18 cellular contexts compared by ENCODE assay signal in genomic region chr5:14025566-14026276, GRCh38.
DNase-seq lines count a peak whose midpoint lies in the region; ATAC-seq, FAIRE-seq and TF ChIP-seq lines count a peak whose summit lies in the region.
"Had no signal": no experiment of that assay in that cellular context is flagged by ENCODE, and none has a peak within 500 bp of the region (broad histone marks: within the 10 kb centered on the region; RNA-seq: fewer than 3 reads in every experiment).

No MANE protein-coding gene starts in this region.

- H3K27ac Mint-ChIP-seq in T-helper 17 cell: no peak overlapping the region
- H3K27ac Mint-ChIP-seq: B cell; CD4-positive, alpha-beta T cell had no signal

- H3K4me1 Mint-ChIP-seq in T-helper 17 cell: no peaks in the 10 kb centered on the region
- H3K4me1 Mint-ChIP-seq: B cell had no signal

- H3K27ac ChIP-seq in VCaP: peak overlapping the region; percentile 53
- H3K27ac ChIP-seq in pancreas: peak overlapping the region in 2 of 4 donors; percentile 22 to 33
- H3K27ac ChIP-seq: SJCRH30 had no signal

- TF ChIP-seq CTCF in VCaP (conservative IDR thresholded peaks at IDR 0.05) (peak; percentile 55), pancreas (IDR thresholded peaks at IDR 0.05) (no peak)

- intact Hi-C loops in pancreas (cut with DNase I): no loop called here

- ATAC-seq in pancreas (peak; percentile 60 to 91 (median 78)), T-helper 17 cell (no peak)

- 39 to 50% methylated on average over 4 of the region's 4 CpGs for WGBS in pancreas, 2 donors

- H3K27me3 Mint-ChIP-seq in T-helper 17 cell: no peaks in the 10 kb centered on the region

- H3K27me3 ChIP-seq in pancreas: no peaks in the 10 kb centered on the region
- H3K27me3 ChIP-seq: SJCRH30 had no signal

- H3K4me3 ChIP-seq in pancreas: no peak overlapping the region
- H3K4me3 ChIP-seq: SJCRH30 had no signal

- H3K36me3 Mint-ChIP-seq in T-helper 17 cell (ENCODE audit: low read depth): no peaks in the 10 kb centered on the region

- H3K9me3 ChIP-seq in pancreas (no peaks in the 10 kb centered on the region), T-helper 17 cell (ENCODE audit: control insufficient read depth, low read length, poor library complexity, severe bottlenecking) (no peaks in the 10 kb centered on the region)
- H3K9me3 ChIP-seq: SJCRH30 had no signal

- no peaks in the 10 kb centered on the region for H3K36me3 ChIP-seq in pancreas
- H3K36me3 ChIP-seq: SJCRH30 had no signal

- no peak overlapping the region for H3K4me3 Mint-ChIP-seq in T-helper 17 cell
- H3K4me3 Mint-ChIP-seq: B cell; CD4-positive, alpha-beta T cell had no signal

- H3K4me1 ChIP-seq in pancreas: peaks cover 0 to 8% (median 0%) of the 10 kb centered on the region in 3 donors

- peak; percentile 50 for DNase-seq in NCI-H226
- peak; percentile 39 for DNase-seq in kidney tubule cell (ENCODE audit: low spot score)
- peak in 1 of 6 donors; percentile 13 for DNase-seq in pancreas
- DNase-seq in HuH-7 (ENCODE audit: low spot score): no peak
- DNase-seq in GM03348 (ENCODE audit: low spot score): no peak
- DNase-seq in T-helper 17 cell: no peak
- DNase-seq: CD4-positive, alpha-beta T cell; DMS79 treated with DMSO at 0.1 percent for 48 hours; GDM1; Kasumi-1; NCI-H187 treated with DMSO at 0.1 percent for 48 hours; NCI-H2171; NCI-H510A; SJCRH30 had no signal

- FAIRE-seq in pancreas (lab: Jason Lieb, UNC): no peak
- FAIRE-seq: D721Med, H1 had no signal

Comparison
In these comparisons a context has a peak if more than half of its experiments do, and no peak if none do; other contexts are left out.
1. DNase-seq: peak in NCI-H226 (single experiment) and kidney tubule cell (single experiment); none in HuH-7 (single experiment), GM03348 (single experiment) and T-helper 17 cell (0 of 3).